In genomic region chr17:57257911-57258885, GRCh38 we compare ENCODE assay signal across 2 cellular contexts.
TF ChIP-seq lines count a peak whose summit lies in the region.

No MANE protein-coding gene starts in this region.

TF ChIP-seq in IMR-90, 13 proteins besides CTCF, POLR2A, EP300 and RAD21:
- TF ChIP-seq USF2 (IDR thresholded peaks at IDR 0.05; ENCODE audit: low read depth, low read length), result no peak
- TF ChIP-seq CHD1 (IDR thresholded peaks at IDR 0.05; ENCODE audit: low read depth, low read length), result no peak
- no peak for TF ChIP-seq ELK1 (IDR thresholded peaks at IDR 0.05; ENCODE audit: borderline replicate concordance, low read depth, low read length)
- no peak for TF ChIP-seq BHLHE40 (IDR thresholded peaks at IDR 0.05; ENCODE audit: low read depth, low read length)
- TF ChIP-seq NFE2L2 (IDR thresholded peaks at IDR 0.05; ENCODE audit: low read depth, low read length), result no peak

TF ChIP-seq in liver, 16 proteins besides CTCF, POLR2A, EP300 and RAD21 (continued from another document):
- TF ChIP-seq, protein P1, sequence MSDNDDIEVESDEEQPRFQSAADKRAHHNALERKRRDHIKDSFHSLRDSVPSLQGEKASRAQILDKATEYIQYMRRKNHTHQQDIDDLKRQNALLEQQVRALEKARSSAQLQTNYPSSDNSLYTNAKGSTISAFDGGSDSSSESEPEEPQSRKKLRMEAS (IDR thresholded peaks at IDR 0.05), result no peak
- no peak for TF ChIP-seq REST (IDR thresholded peaks at IDR 0.05)
- TF ChIP-seq, protein P2, sequence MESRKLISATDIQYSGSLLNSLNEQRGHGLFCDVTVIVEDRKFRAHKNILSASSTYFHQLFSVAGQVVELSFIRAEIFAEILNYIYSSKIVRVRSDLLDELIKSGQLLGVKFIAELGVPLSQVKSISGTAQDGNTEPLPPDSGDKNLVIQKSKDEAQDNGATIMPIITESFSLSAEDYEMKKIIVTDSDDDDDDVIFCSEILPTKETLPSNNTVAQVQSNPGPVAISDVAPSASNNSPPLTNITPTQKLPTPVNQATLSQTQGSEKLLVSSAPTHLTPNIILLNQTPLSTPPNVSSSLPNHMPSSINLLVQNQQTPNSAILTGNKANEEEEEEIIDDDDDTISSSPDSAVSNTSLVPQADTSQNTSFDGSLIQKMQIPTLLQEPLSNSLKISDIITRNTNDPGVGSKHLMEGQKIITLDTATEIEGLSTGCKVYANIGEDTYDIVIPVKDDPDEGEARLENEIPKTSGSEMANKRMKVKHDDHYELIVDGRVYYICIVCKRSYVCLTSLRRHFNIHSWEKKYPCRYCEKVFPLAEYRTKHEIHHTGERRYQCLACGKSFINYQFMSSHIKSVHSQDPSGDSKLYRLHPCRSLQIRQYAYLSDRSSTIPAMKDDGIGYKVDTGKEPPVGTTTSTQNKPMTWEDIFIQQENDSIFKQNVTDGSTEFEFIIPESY (IDR thresholded peaks at IDR 0.05), result no peak
- TF ChIP-seq EGR1 (IDR thresholded peaks at IDR 0.05; ENCODE audit: low read depth in 2 of 2), result no peak
- TF ChIP-seq HNF4G (IDR thresholded peaks at IDR 0.05), result no peak
- no peak for TF ChIP-seq FOXA2 (IDR thresholded peaks at IDR 0.05)
- TF ChIP-seq GABPA (IDR thresholded peaks at IDR 0.05 in 1 of 2, conservative IDR thresholded peaks at IDR 0.05 in 1 of 2), result no peak
- TF ChIP-seq FOXA1 (IDR thresholded peaks at IDR 0.05), result no peak
